8 cellular contexts compared by ENCODE assay signal in genomic region chr6:152983637-152984386, GRCh38. TPM values are rescaled to one million over a fixed set of nuclear protein-coding genes. Genes with fewer than 3 reads are reported as not detected.
A peak's percentile ranks its signal among the peaks of the same experiment; 100 is the strongest.
DNase-seq lines count a peak whose midpoint lies in the region; TF ChIP-seq lines count a peak whose summit lies in the region.

No MANE protein-coding gene starts in this region.

- peak overlapping the region; percentile 78 for H3K4me3 ChIP-seq in left ventricle myocardium inferior

- H3K4me1 ChIP-seq in left ventricle myocardium inferior = peaks cover 30% of the 10 kb centered on the region

- H3K36me3 ChIP-seq in left ventricle myocardium inferior = peaks cover 4% of the 10 kb centered on the region

- DNase-seq in ELR (ENCODE audit: low read depth) = peak; percentile 91
- DNase-seq in GOT3 (lab: John Stamatoyannopoulos, UW) = peak; percentile 21
- DNase-seq in LoVo (ENCODE audit: low spot score) = peak; percentile 59
- peak; percentile 84 to 93 (median 90) for DNase-seq in T-helper 1 cell
- peak; percentile 67 for DNase-seq in amniotic epithelial cell (ENCODE audit: low read depth)
- DNase-seq in left ventricle myocardium inferior = peak; percentile 94
- peak; percentile 99 for DNase-seq in posterior vena cava (ENCODE audit: low spot score)
- DNase-seq in ureter (ENCODE audit: low spot score) = peak; percentile 84

- H3K27ac ChIP-seq in left ventricle myocardium inferior (replicated peaks) = peak overlapping the region; percentile 97

- H3K9me3 ChIP-seq in left ventricle myocardium inferior (replicated peaks) = no peaks in the 10 kb centered on the region

- intact Hi-C loops in left ventricle myocardium inferior (cut with micrococcal nuclease) (no loop called here), posterior vena cava (cut with DNase I) (no loop called here)

- H3K27me3 ChIP-seq in left ventricle myocardium inferior (ENCODE audit: low read depth) = no peaks in the 10 kb centered on the region

- TF ChIP-seq CTCF in left ventricle myocardium inferior (IDR thresholded peaks at IDR 0.05; ENCODE audit: borderline replicate concordance) = no peak

RNA-seq across cellular contexts. Expression of gene FBXO5, which starts 1.0 kb away (rescaled TPM):
- total RNA-seq in left ventricle myocardium inferior (1.6 TPM), posterior vena cava (1 to 10 TPM; 3.5 to 4.6 TPM), ureter (5.3 TPM)

RNA-seq across cellular contexts. Expression of gene MTRF1L, which starts 18.7 kb away (rescaled TPM):
- total RNA-seq in left ventricle myocardium inferior (30.9 TPM), posterior vena cava (10 to 100 TPM; 17.4 to 30.8 TPM), ureter (16.0 TPM)

Comparison
In these comparisons a context has a peak if more than half of its experiments do, and no peak if none do; other contexts are left out.
1. Peak in every context shown above with its lines: DNase-seq, H3K4me3 ChIP-seq and H3K27ac ChIP-seq.
2. DNase-seq: peak in every context shown above with its lines; median percentile 99 in posterior vena cava; 94 in left ventricle myocardium inferior; 91 in ELR; 90 in T-helper 1 cell; 84 in ureter; 67 in amniotic epithelial cell; 59 in LoVo; 21 in GOT3.